Comparison of ENCODE assay signal across 28 cellular contexts in genomic region chr5:21685536-21685935, GRCh38.
DNase-seq lines count a peak whose midpoint lies in the region; ATAC-seq and TF ChIP-seq lines count a peak whose summit lies in the region.
"Had no signal": no experiment of that assay in that cellular context is flagged by ENCODE, and none has a peak within 500 bp of the region (broad histone marks: within the 10 kb centered on the region; RNA-seq: fewer than 3 reads in every experiment).

No MANE protein-coding gene starts in this region.

- H3K4me1 ChIP-seq in PC-3 (ENCODE audit: insufficient read depth, low read length): peaks cover 58% of the 10 kb centered on the region
- H3K4me1 ChIP-seq in hepatocyte (ENCODE audit: insufficient read depth): no peaks in the 10 kb centered on the region
- H3K4me1 ChIP-seq: ascending aorta; BLaER1 treated with 17β-estradiol and CSF1 and Interleukin-3, amounts not matched to agents 10 nM and 100 nM; left ventricle myocardium inferior; sigmoid colon; upper lobe of right lung had no signal

- CTCF ChIA-PET in PC-3 (lab: Charles Lee): no interaction called here

- no TSS peak for BruUV-seq in PC-3 (replicated peaks; lab: Mats Ljungman, UMichigan)

- TF ChIP-seq CTCF in PC-3 (conservative IDR thresholded peaks at IDR 0.05; ENCODE audit: low read depth, low read length) (no peak), cardiac fibroblast (IDR thresholded peaks at IDR 0.05; ENCODE audit: low read depth, low read length) (no peak), hepatocyte (IDR thresholded peaks at IDR 0.05; ENCODE audit: poor library complexity) (no peak)

- H3K9ac ChIP-seq in PC-3 (ENCODE audit: low read length): no peak overlapping the region
- H3K9ac ChIP-seq: BLaER1 treated with 17β-estradiol and CSF1 and Interleukin-3, amounts not matched to agents 10 nM and 100 nM had no signal

- H2AFZ ChIP-seq in PC-3 (ENCODE audit: low read length): no peak overlapping the region
- no peak overlapping the region for H2AFZ ChIP-seq in hepatocyte

- 88% methylated on average over 4 of the region's 4 CpGs for WGBS in hepatocyte (ENCODE audit: low lambda C conversion rate, missing lambda C conversion rate)

- H3K9me2 ChIP-seq in PC-3 (replicated peaks; ENCODE audit: low read length) (no peaks in the 10 kb centered on the region), hepatocyte (replicated peaks; ENCODE audit: insufficient read depth) (no peaks in the 10 kb centered on the region)

- H3K27me3 ChIP-seq in PC-3 (ENCODE audit: low read length) (no peaks in the 10 kb centered on the region), hepatocyte (no peaks in the 10 kb centered on the region)
- H3K27me3 ChIP-seq: ascending aorta; BLaER1 treated with 17β-estradiol and CSF1 and Interleukin-3, amounts not matched to agents 10 nM and 100 nM; dorsolateral prefrontal cortex; sigmoid colon; upper lobe of right lung had no signal

- H3K79me2 ChIP-seq in PC-3 (ENCODE audit: low read length) (no peaks in the 10 kb centered on the region), hepatocyte (no peaks in the 10 kb centered on the region)

- H3K36me3 ChIP-seq in PC-3 (ENCODE audit: low read depth, low read length) (no peaks in the 10 kb centered on the region), hepatocyte (replicated peaks; ENCODE audit: insufficient read depth, low read depth) (no peaks in the 10 kb centered on the region)
- H3K36me3 ChIP-seq: ascending aorta; BLaER1 treated with 17β-estradiol and CSF1 and Interleukin-3, amounts not matched to agents 10 nM and 100 nM; left ventricle myocardium inferior; sigmoid colon; upper lobe of right lung had no signal

- H3K4me3 ChIP-seq in PC-3 (ENCODE audit: low read length): no peak overlapping the region
- no peak overlapping the region for H3K4me3 ChIP-seq in cardiac fibroblast (replicated peaks in 1 of 2; ENCODE audit: low read depth in 2 of 2, low read length in 2 of 2)
- no peak overlapping the region for H3K4me3 ChIP-seq in hepatocyte
- H3K4me3 ChIP-seq: ascending aorta; BLaER1 treated with 17β-estradiol and CSF1 and Interleukin-3, amounts not matched to agents 10 nM and 100 nM; dorsolateral prefrontal cortex; GM12878; left ventricle myocardium inferior; sigmoid colon; SK-N-MC; upper lobe of right lung had no signal

- H3F3A ChIP-seq in PC-3 (ENCODE audit: low read length, unreplicated experiment): peaks cover 12% of the 10 kb centered on the region

- POLR2A ChIA-PET in PC-3 (lab: Charles Lee; ENCODE audit: unreplicated experiment): no interaction called here

- H3K9me3 ChIP-seq in PC-3 (ENCODE audit: low read length): no peaks in the 10 kb centered on the region
- no peaks in the 10 kb centered on the region for H3K9me3 ChIP-seq in hepatocyte (ENCODE audit: low read depth)
- H3K9me3 ChIP-seq: ascending aorta; BLaER1 treated with 17β-estradiol and CSF1 and Interleukin-3, amounts not matched to agents 10 nM and 100 nM; Caco-2; left ventricle myocardium inferior; sigmoid colon; upper lobe of right lung had no signal

- H3K4me2 ChIP-seq in PC-3 (ENCODE audit: low read length) (no peak overlapping the region), hepatocyte (no peak overlapping the region)
- H3K4me2 ChIP-seq: BLaER1 treated with 17β-estradiol and CSF1 and Interleukin-3, amounts not matched to agents 10 nM and 100 nM had no signal

- intact Hi-C loops in PC-3 (cut with micrococcal nuclease): loop anchor here (10.0 kb wide), 1 partner anchor 399 kb away; no protein-coding TSS in a partner anchor

- H4K20me1 ChIP-seq in PC-3 (ENCODE audit: low read length) (no peaks in the 10 kb centered on the region), hepatocyte (ENCODE audit: insufficient read depth, poor library complexity, severe bottlenecking) (no peaks in the 10 kb centered on the region)
- H4K20me1 ChIP-seq: BLaER1 treated with 17β-estradiol and CSF1 and Interleukin-3, amounts not matched to agents 10 nM and 100 nM had no signal

- no peak overlapping the region for H3K27ac ChIP-seq in PC-3 (ENCODE audit: low read length)
- peak overlapping the region; percentile 8 for H3K27ac ChIP-seq in hepatocyte
- H3K27ac ChIP-seq: ascending aorta; BLaER1 treated with 17β-estradiol and CSF1 and Interleukin-3, amounts not matched to agents 10 nM and 100 nM; dorsolateral prefrontal cortex; left ventricle myocardium inferior; sigmoid colon; SK-N-MC; upper lobe of right lung had no signal

- ATAC-seq in PC-3 (peak; percentile 25; the same call in 1 of the 2 replicates), GM19452 (IDR thresholded peaks at IDR 0.05; ENCODE audit: unreplicated experiment) (no peak), GM18867 (IDR thresholded peaks at IDR 0.05; ENCODE audit: unreplicated experiment) (no peak)
- ATAC-seq: GM12878; stimulated activated effector memory CD8-positive, alpha-beta T cell treated with anti-CD3 and anti-CD28 coated beads, Interleukin-12 subunit alpha, Interleukin-12 subunit beta, amount 100 ng/mL, for 72 hours; upper lobe of right lung had no signal

- DNase-seq in ELR (ENCODE audit: low read depth): peak; percentile 37
- DNase-seq in PC-3: peak; percentile 71
- DNase-seq in cardiac fibroblast (ENCODE audit: low read depth in 2 of 2): peak; percentile 11 to 74
- peak; percentile 6 for DNase-seq in hepatocyte (ENCODE audit: low spot score)
- DNase-seq in activated CD4-positive, alpha-beta T cell treated with anti-CD3 and anti-CD28 coated beads, Interleukin-2, amount 50 U/mL, for 4 hours: no peak
- no peak for DNase-seq in Ammon's horn (ENCODE audit: low spot score)
- DNase-seq: activated CD4-positive, CD25-positive, alpha-beta regulatory T cell treated with anti-CD3 and anti-CD28 coated beads, Interleukin-2, amount 50 U/mL, for 72 hours; activated effector memory CD4-positive, alpha-beta T cell treated with Interleukin-2 at 50 U/mL for 16 hours; activated naive CD8-positive, alpha-beta T cell treated with anti-CD3 and anti-CD28 coated beads, Interleukin-2, amount 10 ng/mL, durations not matched to agents 7 days and 5 days; activated T-cell treated with anti-CD3 and anti-CD28 coated beads for 4 hours; dorsolateral prefrontal cortex; immature natural killer cell; left ventricle myocardium inferior; NCI-H1105; NCI-H2029; NCI-H345; RPMI8226; sigmoid colon; stimulated activated CD4-positive, alpha-beta T cell treated with anti-CD3 and anti-CD28 coated beads, Interleukin-4, amount 100 ng/mL, for 24 hours; upper lobe of right lung had no signal

Comparison
In these comparisons a context has a peak if more than half of its experiments do, and no peak if none do; other contexts are left out.
1. DNase-seq: peak in ELR (single experiment), PC-3 (single experiment), cardiac fibroblast (2 of 2) and hepatocyte (single experiment); none in activated CD4-positive, alpha-beta T cell treated with anti-CD3 and anti-CD28 coated beads, Interleukin-2, amount 50 U/mL, for 4 hours (0 of 2) and Ammon's horn (single experiment).